Comparison of ENCODE assay signal across 7 cellular contexts in the genomic region with DNA sequence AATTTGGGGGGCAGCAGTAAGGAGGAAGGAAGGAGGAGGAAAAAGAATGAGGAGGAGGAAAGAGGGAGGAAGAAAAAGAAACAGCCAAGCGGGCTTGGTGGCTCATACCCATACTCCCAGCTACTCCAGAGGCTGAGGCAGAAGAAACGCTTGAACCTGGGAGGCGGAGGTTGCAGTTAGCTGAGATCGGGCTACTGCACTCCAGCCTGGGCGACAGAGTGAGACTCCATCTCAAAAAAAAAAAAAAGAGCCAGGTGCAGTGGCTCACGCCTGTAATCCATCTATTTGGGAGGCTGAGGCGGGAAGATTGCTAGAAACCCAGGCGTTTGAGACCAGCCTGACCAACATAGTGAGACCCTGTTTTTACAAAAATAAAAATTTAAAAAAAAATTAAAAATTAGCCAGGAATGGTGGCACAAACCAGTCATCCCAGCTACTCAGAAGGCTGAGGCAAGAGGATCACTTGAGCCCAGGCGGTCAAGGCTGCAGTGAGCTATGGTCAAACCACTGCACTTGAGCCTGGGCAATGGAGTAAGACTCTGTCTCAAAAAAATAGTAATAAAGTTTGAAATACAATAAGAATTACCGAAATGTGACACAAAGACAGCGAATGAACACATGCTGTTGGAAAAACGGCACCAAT. TPM values are rescaled to one million over a fixed set of nuclear protein-coding genes. Genes with fewer than 3 reads are reported as not detected.
DNase-seq lines count a peak whose midpoint lies in the region; ATAC-seq and TF ChIP-seq lines count a peak whose summit lies in the region.

No MANE protein-coding gene starts in this region.

- DNase-seq in NCI-H2171 (lab: John Stamatoyannopoulos, UW) (peak; percentile 43), prostate gland (ENCODE audit: low spot score) (no peak), NCI-H2107 treated with DMSO at 0.1 percent for 48 hours (lab: John Stamatoyannopoulos, UW; ENCODE audit: unreplicated experiment) (no peak), amniotic stem cell (lab: John Stamatoyannopoulos, UW) (no peak), activated gamma-delta T cell (lab: John Stamatoyannopoulos, UW) (no peak)

- H3K36me3 ChIP-seq in endocrine pancreas (ENCODE audit: control insufficient read depth, insufficient read depth, low read length) (no peaks in the 10 kb centered on the region), prostate gland (no peaks in the 10 kb centered on the region)

- H3K4me3 ChIP-seq in endocrine pancreas (ENCODE audit: control insufficient read depth, insufficient read depth, low read length): peak overlapping the region; percentile 19
- peak overlapping the region; percentile 21 to 33 for H3K4me3 ChIP-seq in prostate gland

- ATAC-seq in GM21526 (IDR thresholded peaks at IDR 0.05; ENCODE audit: low FRiP score, unreplicated experiment): peak; percentile 13

- H3K27me3 ChIP-seq in endocrine pancreas (ENCODE audit: control insufficient read depth, insufficient read depth, low read length) (no peaks in the 10 kb centered on the region), prostate gland (replicated peaks; ENCODE audit: insufficient read depth) (no peaks in the 10 kb centered on the region)

- TF ChIP-seq CTCF in prostate gland (IDR thresholded peaks at IDR 0.05): no peak

- intact Hi-C loops in prostate gland (cut with DNase I): no loop called here

- no peak for TF ChIP-seq POLR2A in prostate gland (IDR thresholded peaks at IDR 0.05)

- H3K4me1 ChIP-seq in endocrine pancreas (ENCODE audit: control insufficient read depth, insufficient read depth, low read length) (no peaks in the 10 kb centered on the region), prostate gland (replicated peaks) (no peaks in the 10 kb centered on the region)

- no peak overlapping the region for H3K9ac ChIP-seq in endocrine pancreas (ENCODE audit: control insufficient read depth, insufficient read depth, low read length)

- 43% methylated on average over 12 of the region's 12 CpGs for WGBS in prostate gland

- H3K9me3 ChIP-seq in endocrine pancreas (ENCODE audit: control insufficient read depth, low read length): no peaks in the 10 kb centered on the region
- no peaks in the 10 kb centered on the region for H3K9me3 ChIP-seq in prostate gland

- H3K27ac ChIP-seq in prostate gland: peak overlapping the region; percentile 87 to 91

RNA-seq across cellular contexts. Expression of gene CRCP, which starts 14.1 kb away (rescaled TPM):
- 10 to 100 TPM; 37.9 to 48.1 TPM for total RNA-seq in prostate gland

RNA-seq across cellular contexts. Expression of gene ASL, which starts 24.9 kb away (rescaled TPM):
- 10 to 100 TPM; 24.0 to 36.4 TPM for total RNA-seq in prostate gland
